In the genomic region with DNA sequence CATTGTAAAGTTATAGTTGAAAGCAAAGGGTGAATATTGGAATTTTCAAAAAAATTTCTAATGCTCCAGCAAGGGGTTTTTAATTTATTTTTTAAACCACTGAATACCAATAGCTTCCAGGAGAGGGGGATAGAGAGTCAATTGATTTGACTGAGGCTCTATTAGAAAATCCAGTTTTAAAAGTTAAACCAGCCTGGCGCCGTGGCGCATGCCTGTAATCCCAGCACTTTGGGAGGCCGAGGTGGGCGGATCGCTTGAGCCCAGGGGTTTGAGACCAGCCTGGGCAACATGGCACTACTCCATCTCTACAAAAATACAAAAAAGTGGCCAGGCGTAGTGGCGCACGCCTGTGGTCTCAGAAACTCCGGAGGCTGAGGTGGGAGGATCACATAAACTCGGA, we compare ENCODE assay signal across 8 cellular contexts.
A peak's percentile ranks its signal among the peaks of the same experiment; 100 is the strongest.
DNase-seq lines count a peak whose midpoint lies in the region; ATAC-seq and TF ChIP-seq lines count a peak whose summit lies in the region.

No MANE protein-coding gene starts in this region.

- TF ChIP-seq CTCF in GM12872 (IDR thresholded peaks at IDR 0.05; ENCODE audit: insufficient read depth, low read depth, low read length) (0 out of 3 replicates have a peak, but pooled peaks have one; percentile 32), RWPE2 (IDR thresholded peaks at IDR 0.05; ENCODE audit: poor library complexity, severe bottlenecking) (peak; percentile 85), foreskin fibroblast (IDR thresholded peaks at IDR 0.05; ENCODE audit: low read depth, low read length) (peak; percentile 48)

- intact Hi-C loops in sciatic nerve (cut with DNase I) = no loop called here

- no peak overlapping the region for H3K4me3 ChIP-seq in RWPE2 (ENCODE audit: severe bottlenecking)
- no peak overlapping the region for H3K4me3 ChIP-seq in foreskin fibroblast (ENCODE audit: low read depth in 1 of 2, low read length in 2 of 2)

- peak overlapping the region; percentile 93 for H3K27ac ChIP-seq in RWPE2 (ENCODE audit: poor library complexity, severe bottlenecking)

- no peaks in the 10 kb centered on the region for H3K9me3 ChIP-seq in RWPE2 (ENCODE audit: severe bottlenecking)

- DNase-seq in ACHN = peak; percentile 62
- no peak for DNase-seq in RWPE2 (ENCODE audit: low spot score)
- peak in 1 of 2 donors; percentile 71 for DNase-seq in foreskin fibroblast
- peak; percentile 59 for DNase-seq in sciatic nerve (ENCODE audit: low spot score)
- no peak for DNase-seq in NK-92 (lab: John Stamatoyannopoulos, UW; ENCODE audit: unreplicated experiment)

- no peaks in the 10 kb centered on the region for H3K27me3 ChIP-seq in RWPE2 (ENCODE audit: insufficient read depth, poor library complexity, severe bottlenecking)

- in situ Hi-C loops in ACHN (cut with HindIII; ENCODE audit: low pct_ligation_motif_present, low pct_unique_long_range_greater_than_20kb, low sequenced_read_pairs) = no loop called here

- no peaks in the 10 kb centered on the region for H3K36me3 ChIP-seq in RWPE2 (ENCODE audit: low read depth)

- ATAC-seq in RWPE2 (ENCODE audit: low read depth) = no peak
- ATAC-seq in sciatic nerve = peak; percentile 44
- no peak for ATAC-seq in GM19328 (IDR thresholded peaks at IDR 0.05; ENCODE audit: unreplicated experiment)
- ATAC-seq in HG02571 (IDR thresholded peaks at IDR 0.05; ENCODE audit: unreplicated experiment) = no peak

- peaks cover 71% of the 10 kb centered on the region for H3K4me1 ChIP-seq in RWPE2 (ENCODE audit: insufficient read depth, poor library complexity, severe bottlenecking)

Comparison
In these comparisons a context has a peak if more than half of its experiments do, and no peak if none do; other contexts are left out.
1. DNase-seq: peak in ACHN (single experiment) and sciatic nerve (single experiment); none in RWPE2 (single experiment) and NK-92 (single experiment).
2. CTCF ChIP-seq: peak in every context shown above with its lines; median percentile 85 in RWPE2; 48 in foreskin fibroblast; 32 in GM12872.